In the genomic region with DNA sequence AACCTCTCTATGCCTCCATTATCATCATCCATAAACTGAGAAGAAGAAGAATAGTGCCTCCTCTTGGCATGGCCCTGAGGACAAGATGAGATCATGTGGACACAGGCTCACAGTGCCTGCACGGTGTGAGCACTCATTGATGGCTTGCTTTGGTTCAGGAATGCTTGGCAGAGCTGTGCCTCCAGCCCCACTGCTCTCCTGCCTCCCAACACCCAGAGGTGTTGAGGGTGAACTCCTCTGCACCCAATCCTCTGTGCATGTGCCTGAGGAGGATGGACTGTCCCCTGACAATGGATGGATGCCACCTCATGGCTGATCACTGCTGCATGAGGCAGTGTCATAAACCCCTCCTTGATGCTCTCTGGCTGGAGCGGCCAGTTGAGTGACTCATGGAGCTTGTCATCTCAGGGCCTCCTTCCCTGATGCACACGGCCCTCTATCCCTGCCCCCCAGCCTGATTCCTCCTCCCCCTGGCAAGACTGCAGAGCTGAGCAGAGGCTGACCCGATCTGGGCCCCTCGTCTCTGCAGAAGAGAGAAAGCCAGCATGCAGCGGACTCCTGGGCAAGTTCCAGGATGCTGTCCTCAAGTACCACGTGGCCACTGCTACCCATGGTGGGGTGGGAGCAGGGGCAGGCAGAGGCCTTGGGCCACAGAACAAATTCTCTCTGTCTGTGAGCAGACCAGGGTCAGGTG, we compare ENCODE assay signal across 12 cellular contexts.
DNase-seq lines count a peak whose midpoint lies in the region; ATAC-seq and TF ChIP-seq lines count a peak whose summit lies in the region.
"Had no signal": no experiment of that assay in that cellular context is flagged by ENCODE, and none has a peak within 500 bp of the region (broad histone marks: within the 10 kb centered on the region; RNA-seq: fewer than 3 reads in every experiment).

No MANE protein-coding gene starts in this region.

- no peaks in the 10 kb centered on the region for H3K27me3 ChIP-seq in tibial artery

- H3K9me3 ChIP-seq in tibial artery, result no peaks in the 10 kb centered on the region

- no peaks in the 10 kb centered on the region for H3K36me3 Mint-ChIP-seq in activated T-cell treated with anti-CD3 and anti-CD28 coated beads, Interleukin-2, amount 50 U/mL, for 72 hours (ENCODE audit: insufficient read depth in 2 of 2)
- no peaks in the 10 kb centered on the region for H3K36me3 Mint-ChIP-seq in activated T-helper 2 cell treated with anti-CD3 and anti-CD28 coated beads, Interferon-gamma antibody, Interleukin-2, Interleukin-4, amounts not matched to agents 10 μg/mL and 5 μg/mL and 100 μg/mL, durations not matched to agents 14 hours and 24 hours and 36 hours (ENCODE audit: low read depth)
- H3K36me3 Mint-ChIP-seq: CD4-positive, CD25-positive, alpha-beta regulatory T cell; T-cell had no signal

- peaks cover 20% of the 10 kb centered on the region for H3K27me3 Mint-ChIP-seq in activated T-cell treated with anti-CD3 and anti-CD28 coated beads, Interleukin-2, amount 50 U/mL, for 72 hours (ENCODE audit: low read depth)
- H3K27me3 Mint-ChIP-seq in activated T-helper 2 cell treated with anti-CD3 and anti-CD28 coated beads, Interferon-gamma antibody, Interleukin-2, Interleukin-4, amounts not matched to agents 10 μg/mL and 5 μg/mL and 100 μg/mL, durations not matched to agents 14 hours and 24 hours and 36 hours (ENCODE audit: low read depth), result peaks cover 6% of the 10 kb centered on the region
- H3K27me3 Mint-ChIP-seq: CD4-positive, CD25-positive, alpha-beta regulatory T cell had no signal

- H3K4me1 ChIP-seq in tibial artery, result peaks cover 0 to 67% (median 37%) of the 10 kb centered on the region in 4 donors
- H3K4me1 ChIP-seq: parathyroid adenoma had no signal

- peak overlapping the region; percentile 31 to 35 for H3K27ac ChIP-seq in tibial artery
- H3K27ac ChIP-seq: parathyroid adenoma had no signal

- no peaks in the 10 kb centered on the region for H3K9me3 Mint-ChIP-seq in activated T-cell treated with anti-CD3 and anti-CD28 coated beads, Interleukin-2, amount 50 U/mL, for 72 hours
- H3K9me3 Mint-ChIP-seq in activated T-helper 2 cell treated with anti-CD3 and anti-CD28 coated beads, Interferon-gamma antibody, Interleukin-2, Interleukin-4, amounts not matched to agents 10 μg/mL and 5 μg/mL and 100 μg/mL, durations not matched to agents 14 hours and 24 hours and 36 hours, result no peaks in the 10 kb centered on the region
- H3K9me3 Mint-ChIP-seq: T-cell had no signal

- no peak overlapping the region for H3K27ac Mint-ChIP-seq in activated T-cell treated with anti-CD3 and anti-CD28 coated beads, Interleukin-2, amount 50 U/mL, for 72 hours
- no peak overlapping the region for H3K27ac Mint-ChIP-seq in activated T-helper 2 cell treated with anti-CD3 and anti-CD28 coated beads, Interferon-gamma antibody, Interleukin-2, Interleukin-4, amounts not matched to agents 10 μg/mL and 5 μg/mL and 100 μg/mL, durations not matched to agents 14 hours and 24 hours and 36 hours
- H3K27ac Mint-ChIP-seq: CD4-positive, CD25-positive, alpha-beta regulatory T cell; T-cell had no signal

- H3K36me3 ChIP-seq in tibial artery, result no peaks in the 10 kb centered on the region

- peak overlapping the region; percentile 48 to 56 for H3K4me3 Mint-ChIP-seq in activated T-cell treated with anti-CD3 and anti-CD28 coated beads, Interleukin-2, amount 50 U/mL, for 72 hours
- H3K4me3 Mint-ChIP-seq in activated T-helper 2 cell treated with anti-CD3 and anti-CD28 coated beads, Interferon-gamma antibody, Interleukin-2, Interleukin-4, amounts not matched to agents 10 μg/mL and 5 μg/mL and 100 μg/mL, durations not matched to agents 14 hours and 24 hours and 36 hours (ENCODE audit: low read depth), result no peak overlapping the region
- H3K4me3 Mint-ChIP-seq: CD4-positive, CD25-positive, alpha-beta regulatory T cell; T-cell had no signal

- DNase-seq in activated T-cell treated with anti-CD3 and anti-CD28 coated beads, Interleukin-2, amount 50 U/mL, for 72 hours, result peak; percentile 7 to 12
- no peak for DNase-seq in activated T-cell treated with anti-CD3 and anti-CD28 coated beads, Interleukin-2, amount 50 U/mL, for 1 hour
- DNase-seq in RKO (ENCODE audit: low spot score) (peak; percentile 63), globus pallidus (ENCODE audit: low spot score) (peak; percentile 27), tibial artery (peak; percentile 44 to 81), NCI-H187 treated with DMSO at 0.1 percent for 48 hours (lab: John Stamatoyannopoulos, UW) (no peak)
- DNase-seq in activated T-helper 2 cell treated with anti-CD3 and anti-CD28 coated beads, Interferon-gamma antibody, Interleukin-2, Interleukin-4, amounts not matched to agents 10 μg/mL and 5 μg/mL and 100 μg/mL, durations not matched to agents 14 hours and 24 hours and 36 hours (ENCODE audit: low spot score), result no peak
- DNase-seq: CD4-positive, CD25-positive, alpha-beta regulatory T cell; cerebellar nuclear complex; T-cell had no signal

- intact Hi-C loops in tibial artery (cut with DNase I; ENCODE audit: low total_unique reads), result no loop called here
- intact Hi-C loops in activated T-helper 2 cell treated with anti-CD3 and anti-CD28 coated beads, Interferon-gamma antibody, Interleukin-2, Interleukin-4, amounts not matched to agents 10 μg/mL and 5 μg/mL and 100 μg/mL, durations not matched to agents 14 hours and 24 hours and 36 hours (cut with micrococcal nuclease), result no loop called here

- peaks cover 22% of the 10 kb centered on the region for H3K4me1 Mint-ChIP-seq in activated T-cell treated with anti-CD3 and anti-CD28 coated beads, Interleukin-2, amount 50 U/mL, for 72 hours (ENCODE audit: low read depth)
- peaks cover 3% of the 10 kb centered on the region for H3K4me1 Mint-ChIP-seq in activated T-helper 2 cell treated with anti-CD3 and anti-CD28 coated beads, Interferon-gamma antibody, Interleukin-2, Interleukin-4, amounts not matched to agents 10 μg/mL and 5 μg/mL and 100 μg/mL, durations not matched to agents 14 hours and 24 hours and 36 hours (ENCODE audit: low read depth)
- H3K4me1 Mint-ChIP-seq: CD4-positive, CD25-positive, alpha-beta regulatory T cell; T-cell had no signal

- ATAC-seq in activated T-cell treated with anti-CD3 and anti-CD28 coated beads, Interleukin-2, amount 50 U/mL, for 72 hours (replicated peaks in 1 of 2), result peak; percentile 52 to 63
- ATAC-seq in HG03469 (IDR thresholded peaks at IDR 0.05; ENCODE audit: unreplicated experiment), result no peak

- no peak overlapping the region for H3K4me3 ChIP-seq in tibial artery

- TF ChIP-seq CTCF in tibial artery (IDR thresholded peaks at IDR 0.05), result no peak

Comparison
In these comparisons a context has a peak if more than half of its experiments do, and no peak if none do; other contexts are left out.
1. DNase-seq: peak in activated T-cell treated with anti-CD3 and anti-CD28 coated beads, Interleukin-2, amount 50 U/mL, for 72 hours (2 of 2), RKO (single experiment), globus pallidus (single experiment) and tibial artery (2 of 2); none in activated T-cell treated with anti-CD3 and anti-CD28 coated beads, Interleukin-2, amount 50 U/mL, for 1 hour (single experiment), NCI-H187 treated with DMSO at 0.1 percent for 48 hours (single experiment) and activated T-helper 2 cell treated with anti-CD3 and anti-CD28 coated beads, Interferon-gamma antibody, Interleukin-2, Interleukin-4, amounts not matched to agents 10 μg/mL and 5 μg/mL and 100 μg/mL, durations not matched to agents 14 hours and 24 hours and 36 hours (single experiment).